ENCODE assay signal across 1 cellular context in genomic region chrX:48492293-48492910, GRCh38.
A peak's percentile ranks its signal among the peaks of the same experiment; 100 is the strongest.
TF ChIP-seq lines count a peak whose summit lies in the region.

No MANE protein-coding gene starts in this region.

TF ChIP-seq in endothelial cell of umbilical vein, 7 proteins besides CTCF, POLR2A, EP300 and RAD21:
- TF ChIP-seq EZH2 (IDR thresholded peaks at IDR 0.05; ENCODE audit: borderline replicate concordance, low read depth, low read length, severe bottlenecking) = no peak
- peak; percentile 57 for TF ChIP-seq FOS (IDR thresholded peaks at IDR 0.05; ENCODE audit: borderline replicate concordance, insufficient read depth, low read length)
